ENCODE assay signal across 11 cellular contexts in the genomic region with DNA sequence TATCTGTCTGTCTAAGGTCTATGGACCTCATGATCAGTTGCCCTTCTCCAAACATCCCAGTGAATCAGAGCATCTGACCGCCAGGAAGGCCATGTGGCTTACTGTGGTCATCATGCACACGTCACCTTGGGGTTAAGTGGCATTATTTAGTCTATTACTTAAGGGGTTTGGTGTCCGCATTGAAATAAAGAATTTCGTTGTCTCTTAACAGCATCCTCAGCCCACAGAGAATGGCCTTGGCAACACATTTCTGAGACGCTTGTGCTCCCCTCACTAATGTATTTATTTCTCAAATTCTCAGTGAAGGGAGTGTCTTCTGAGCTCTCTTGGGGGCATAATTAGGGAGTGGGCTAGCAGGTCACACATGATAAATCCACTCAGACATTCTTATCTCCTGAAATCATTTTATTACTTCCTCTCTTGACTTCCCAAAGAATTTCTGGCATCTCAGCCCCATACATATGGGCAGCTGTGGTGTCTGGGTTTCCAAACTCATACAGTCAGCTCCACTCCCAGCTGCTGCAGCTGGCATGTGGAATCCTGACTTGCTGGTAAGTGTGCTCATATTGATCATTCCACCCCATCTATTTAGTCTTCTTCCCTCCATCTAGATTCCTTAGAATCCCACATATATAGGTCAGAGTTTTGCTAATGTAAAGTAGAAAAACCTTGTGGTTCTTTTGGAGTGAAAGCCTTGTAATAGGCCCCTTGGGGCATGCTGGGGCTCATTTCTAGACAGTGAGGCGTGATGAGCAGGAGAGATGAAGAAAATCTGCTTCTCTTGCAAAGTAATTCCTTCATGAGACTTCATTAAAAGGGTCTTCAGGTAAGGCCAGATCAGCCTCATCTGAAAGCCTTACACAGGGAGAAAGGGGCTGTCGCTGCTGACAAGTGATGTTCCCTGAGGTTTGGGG.
DNase-seq lines count a peak whose midpoint lies in the region; ATAC-seq, FAIRE-seq and TF ChIP-seq lines count a peak whose summit lies in the region.
"Had no signal": no experiment of that assay in that cellular context is flagged by ENCODE, and none has a peak within 500 bp of the region (broad histone marks: within the 10 kb centered on the region; RNA-seq: fewer than 3 reads in every experiment).

No MANE protein-coding gene starts in this region.

- no peak for TF ChIP-seq RAD21 in IMR-90 (IDR thresholded peaks at IDR 0.05; ENCODE audit: low read length)

- BruUV-seq in IMR-90 (replicated peaks; lab: Mats Ljungman, UMichigan) (no TSS peak), mammary epithelial cell (replicated peaks; lab: Mats Ljungman, UMichigan) (no TSS peak)

- POLR2A ChIA-PET in IMR-90 (lab: Charles Lee; ENCODE audit: unreplicated experiment) = interaction anchor here (1.0 kb wide), 1 partner anchor 819 kb away, joined by 4 read pairs; no protein-coding TSS in a partner anchor

- peak overlapping the region; percentile 91 for H4K91ac ChIP-seq in IMR-90 (ENCODE audit: insufficient read depth, low read depth, low read length)
- no peak overlapping the region for H4K91ac ChIP-seq in mesenchymal stem cell (ENCODE audit: low read length)

- dilution Hi-C loops in IMR-90 (cut with HindIII; ENCODE audit: low sequenced_read_pairs, unreplicated experiment) (no loop called here), mammary epithelial cell (cut with HindIII; ENCODE audit: low sequenced_read_pairs) (no loop called here)

- H3K9ac ChIP-seq in IMR-90 (ENCODE audit: low read depth, low read length) (peak overlapping the region; percentile 56; the same call in 1 of the 2 replicates), mammary epithelial cell (ENCODE audit: insufficient read depth, low read length) (no peak overlapping the region), mesenchymal stem cell (ENCODE audit: low read length) (peak overlapping the region; percentile 52), kidney (ENCODE audit: low read length in 2 of 2) (no peak overlapping the region)

- intact Hi-C loops in IMR-90 (cut with micrococcal nuclease) (loop anchor here (2.0 kb wide), 2 partner anchors 32 to 820 kb away; partner anchors contain the start of gene RCOR3), mammary epithelial cell (cut with micrococcal nuclease) (loop anchor here (10.0 kb wide), 2 partner anchors 816 to 1216 kb away; partner anchors contain the start of gene RCOR3), kidney (cut with DNase I) (no loop called here), lower leg skin (cut with DNase I; ENCODE audit: low total_unique reads) (no loop called here)

- H3K27me3 ChIP-seq in IMR-90 (ENCODE audit: control insufficient read depth, insufficient read depth, low read length) (no peaks in the 10 kb centered on the region), mammary epithelial cell (ENCODE audit: insufficient read depth, low read length) (no peaks in the 10 kb centered on the region), mesenchymal stem cell (ENCODE audit: control insufficient read depth in 1 of 2, insufficient read depth in 1 of 2, low read length in 2 of 2) (no peaks in the 10 kb centered on the region)
- H3K27me3 ChIP-seq: heart left ventricle had no signal

- DNase-seq in AG20443 (ENCODE audit: low spot score) (peak; percentile 83), IMR-90 (peak; percentile 98), mammary epithelial cell (peak; percentile 72), mesenchymal stem cell (peak; percentile 96), kidney (no peak), lower leg skin (ENCODE audit: low spot score in 2 of 2) (no peak), medulla oblongata (ENCODE audit: extremely low spot score) (no peak)
- DNase-seq in stimulated activated CD4-positive, alpha-beta T cell treated with anti-CD3 and anti-CD28 coated beads, Interleukin-4, amount 100 ng/mL, for 24 hours = no peak
- DNase-seq: Caco-2; heart left ventricle; stimulated activated naive CD8-positive, alpha-beta T cell treated with anti-CD3 and anti-CD28 coated beads, Interleukin-15, amount 100 ng/mL, for 72 hours had no signal

- no peaks in the 10 kb centered on the region for H3K9me3 ChIP-seq in IMR-90 (ENCODE audit: control insufficient read depth, insufficient read depth, low read length)
- no peaks in the 10 kb centered on the region for H3K9me3 ChIP-seq in mammary epithelial cell (replicated peaks; ENCODE audit: insufficient read depth, low read length)
- H3K9me3 ChIP-seq in mesenchymal stem cell (ENCODE audit: control insufficient read depth, low read length) = no peaks in the 10 kb centered on the region
- H3K9me3 ChIP-seq in kidney (ENCODE audit: control insufficient read depth in 1 of 2, low read length in 2 of 2) = no peaks in the 10 kb centered on the region
- H3K9me3 ChIP-seq: Caco-2 had no signal

- H3K4ac ChIP-seq in IMR-90 (ENCODE audit: low read depth, low read length) (peak overlapping the region; percentile 99), mesenchymal stem cell (ENCODE audit: low read depth in 1 of 2, low read length in 2 of 2) (no peak overlapping the region)

- no peak for FAIRE-seq in kidney (lab: Jason Lieb, UNC)

- peak overlapping the region; percentile 98 for H3K18ac ChIP-seq in IMR-90 (ENCODE audit: low read depth, low read length)
- H3K18ac ChIP-seq in mesenchymal stem cell (ENCODE audit: low read depth in 1 of 2, low read length in 2 of 2) = peak overlapping the region in 1 of 2 experiments; percentile 8

- ATAC-seq in IMR-90 (ENCODE audit: low read depth) = peak; percentile 89
- ATAC-seq: stimulated activated naive CD8-positive, alpha-beta T cell treated with anti-CD3 and anti-CD28 coated beads, Interleukin-15, amount 100 ng/mL, for 72 hours had no signal

- H3K79me2 ChIP-seq in mammary epithelial cell (ENCODE audit: insufficient read depth, low read length) = no peaks in the 10 kb centered on the region

- H2BK120ac ChIP-seq in IMR-90 (ENCODE audit: low read depth, low read length) (peak overlapping the region; percentile 99), mesenchymal stem cell (ENCODE audit: low read depth, low read length) (no peak overlapping the region)

- no peak for TF ChIP-seq POLR2A in IMR-90 (IDR thresholded peaks at IDR 0.05; ENCODE audit: low read depth, low read length)
- no peak for TF ChIP-seq POLR2A in lower leg skin (IDR thresholded peaks at IDR 0.05)

- in situ Hi-C loops in IMR-90 (cut with MboI; ENCODE audit: low sequenced_read_pairs) (no loop called here), mammary epithelial cell (cut with MboI; ENCODE audit: low sequenced_read_pairs in 2 of 2) (no loop called here)

- peak overlapping the region; percentile 89 for H2AK5ac ChIP-seq in IMR-90 (ENCODE audit: low read depth, low read length)
- H2AK5ac ChIP-seq in mesenchymal stem cell (ENCODE audit: low read length, severe bottlenecking) = peak overlapping the region; percentile 100

- H3K14ac ChIP-seq in IMR-90 (replicated peaks; ENCODE audit: low read depth, low read length) (peak overlapping the region; percentile 88), mesenchymal stem cell (ENCODE audit: low read length in 2 of 2) (no peak overlapping the region)

- peak overlapping the region; percentile 99 for H2BK20ac ChIP-seq in IMR-90 (ENCODE audit: low read depth, low read length)

- H2BK15ac ChIP-seq in IMR-90 (ENCODE audit: low read depth, low read length) = peak overlapping the region; percentile 100
- H2BK15ac ChIP-seq in mesenchymal stem cell (ENCODE audit: low read depth, poor library complexity, severe bottlenecking) = no peak overlapping the region

- peak overlapping the region; percentile 96 for H2BK5ac ChIP-seq in IMR-90 (ENCODE audit: low read depth, low read length, poor library complexity, severe bottlenecking)
- peak overlapping the region; percentile 99 for H2BK5ac ChIP-seq in mesenchymal stem cell (ENCODE audit: low read depth, low read length, poor library complexity, severe bottlenecking)

- H3K4me1 ChIP-seq in IMR-90 (ENCODE audit: control insufficient read depth, insufficient read depth, low read length) (peaks cover 20% of the 10 kb centered on the region), mammary epithelial cell (ENCODE audit: insufficient read depth, low read length) (peaks cover 23% of the 10 kb centered on the region), mesenchymal stem cell (ENCODE audit: control insufficient read depth, insufficient read depth, low read depth, low read length) (peaks cover 11% of the 10 kb centered on the region), kidney (ENCODE audit: control insufficient read depth in 1 of 2, insufficient read depth in 1 of 2, low read depth in 1 of 2, low read length in 2 of 2) (peaks cover 0 to 2% of the 10 kb centered on the region in 2 donors)
- H3K4me1 ChIP-seq: Caco-2 had no signal

- H3K36me3 ChIP-seq in IMR-90 (ENCODE audit: control insufficient read depth, insufficient read depth, low read length) (no peaks in the 10 kb centered on the region), mammary epithelial cell (ENCODE audit: insufficient read depth, low read length) (no peaks in the 10 kb centered on the region), mesenchymal stem cell (ENCODE audit: control insufficient read depth in 1 of 2, insufficient read depth in 2 of 2, low read depth in 1 of 2, low read length in 2 of 2) (no peaks in the 10 kb centered on the region), kidney (ENCODE audit: control insufficient read depth in 1 of 2, insufficient read depth in 2 of 2, low read length in 2 of 2) (no peaks in the 10 kb centered on the region)
- H3K36me3 ChIP-seq: heart left ventricle had no signal

- H3K9me1 ChIP-seq in IMR-90 (ENCODE audit: insufficient read depth, low read length) = peaks cover 14% of the 10 kb centered on the region

- peak overlapping the region; percentile 98 for H3K56ac ChIP-seq in IMR-90 (ENCODE audit: extremely low read depth, insufficient read depth, low read length)

- peak overlapping the region; percentile 89 for H4K5ac ChIP-seq in IMR-90 (ENCODE audit: low read depth, low read length)

- H3K79me1 ChIP-seq in IMR-90 (ENCODE audit: low read depth in 1 of 2, low read length in 2 of 2) = peaks cover 0 to 8% of the 10 kb centered on the region in 2 experiments; a peak in 2 of 4 replicates
- peaks cover 8% of the 10 kb centered on the region for H3K79me1 ChIP-seq in mesenchymal stem cell (replicated peaks; ENCODE audit: low read length, poor library complexity, severe bottlenecking)

- H2BK12ac ChIP-seq in mesenchymal stem cell (ENCODE audit: low read length in 2 of 2) = no peak overlapping the region

- no peak overlapping the region for H2AK9ac ChIP-seq in IMR-90 (replicated peaks; ENCODE audit: low read depth, low read length, poor library complexity)

- H2AFZ ChIP-seq in IMR-90 (replicated peaks; ENCODE audit: low read length, poor library complexity) = no peak overlapping the region
- H2AFZ ChIP-seq in mammary epithelial cell (ENCODE audit: low read depth, low read length) = peak overlapping the region; percentile 8
- H2AFZ ChIP-seq in mesenchymal stem cell (ENCODE audit: low read depth, low read length) = no peak overlapping the region

- peak overlapping the region; percentile 93 for H3K27ac ChIP-seq in IMR-90 (ENCODE audit: insufficient read depth, low read length)
- peak overlapping the region; percentile 19 for H3K27ac ChIP-seq in mammary epithelial cell (ENCODE audit: insufficient read depth, low read depth, low read length)
- H3K27ac ChIP-seq in mesenchymal stem cell (ENCODE audit: low read length, poor library complexity, severe bottlenecking) = peak overlapping the region; percentile 100
- no peak overlapping the region for H3K27ac ChIP-seq in kidney (ENCODE audit: low read depth in 2 of 2, low read length in 2 of 2)
- H3K27ac ChIP-seq: heart left ventricle had no signal

- H4K20me1 ChIP-seq in IMR-90 (ENCODE audit: insufficient read depth, low read length) = no peaks in the 10 kb centered on the region
- H4K20me1 ChIP-seq in mammary epithelial cell (ENCODE audit: insufficient read depth, low read length) = no peaks in the 10 kb centered on the region

- peak overlapping the region; percentile 93 to 95 for H4K8ac ChIP-seq in IMR-90 (ENCODE audit: low read depth in 2 of 2, low read length in 2 of 2)
- no peak overlapping the region for H4K8ac ChIP-seq in mesenchymal stem cell (ENCODE audit: low read length)

- CTCF ChIA-PET in IMR-90 (lab: Yijun Ruan, JAX) = interaction anchor here (0.6 to 2.2 kb wide), 4 partner anchors 9 to 695 kb away, joined by 3 to 9 read pairs (median 4); partner anchors contain the start of gene KCNH1
- CTCF ChIA-PET in mammary epithelial cell (lab: Charles Lee; ENCODE audit: low non-redundant PET) = interaction anchor here (0.6 kb wide), 1 partner anchor 148 kb away, joined by 3 read pairs; no protein-coding TSS in a partner anchor

- H3K4me2 ChIP-seq in IMR-90 (ENCODE audit: low read depth, low read length) (peak overlapping the region; percentile 60), mammary epithelial cell (ENCODE audit: insufficient read depth, low read depth, low read length) (peak overlapping the region; percentile 10), mesenchymal stem cell (ENCODE audit: low read length, poor library complexity, severe bottlenecking) (no peak overlapping the region)

- WGBS in IMR-90 (ENCODE audit: extremely low coverage in 2 of 2, insufficient read length in 1 of 2), 2 experiments = 80% methylated on average over 1 of the region's 7 CpGs; no CpG with 5 or more reads in 1 of the 2 experiments
- 44% methylated on average over 7 of the region's 7 CpGs for WGBS in mammary epithelial cell (ENCODE audit: low coverage, missing lambda C conversion rate)
- WGBS in mesenchymal stem cell = 15% methylated on average over 6 of the region's 7 CpGs
- 69 to 72% methylated on average over 7 of the region's 7 CpGs for WGBS in lower leg skin, 2 donors

- H3K23ac ChIP-seq in IMR-90 (ENCODE audit: low read depth, low read length) (peak overlapping the region; percentile 97), mesenchymal stem cell (ENCODE audit: low read length in 2 of 2) (no peak overlapping the region)

- H3K4me3 ChIP-seq in IMR-90 (ENCODE audit: insufficient read depth, low read depth, low read length) = no peak overlapping the region
- no peak overlapping the region for H3K4me3 ChIP-seq in mammary epithelial cell (replicated peaks in 1 of 3; ENCODE audit: insufficient read depth in 1 of 3, low read depth in 2 of 3, low read length in 3 of 3)
- no peak overlapping the region for H3K4me3 ChIP-seq in mesenchymal stem cell (ENCODE audit: insufficient read depth in 1 of 2, low read depth in 1 of 2, low read length in 2 of 2)
- no peak overlapping the region for H3K4me3 ChIP-seq in kidney (ENCODE audit: low read length in 2 of 2)
- H3K4me3 ChIP-seq in lower leg skin (ENCODE audit: low read depth, poor library complexity, severe bottlenecking) = no peak overlapping the region
- H3K4me3 ChIP-seq: heart left ventricle had no signal

- TF ChIP-seq CTCF in IMR-90 (conservative IDR thresholded peaks at IDR 0.05; ENCODE audit: low read depth, low read length) = no peak
- TF ChIP-seq CTCF in mammary epithelial cell (conservative IDR thresholded peaks at IDR 0.05 in 1 of 2, IDR thresholded peaks at IDR 0.05 in 1 of 2; ENCODE audit: extremely low read depth in 1 of 2, insufficient read depth in 1 of 2, low read depth in 1 of 2, low read length in 2 of 2) = no peak
- no peak for TF ChIP-seq CTCF in kidney (IDR thresholded peaks at IDR 0.05; ENCODE audit: borderline replicate concordance, extremely low read depth, insufficient read depth)
- TF ChIP-seq CTCF in lower leg skin (IDR thresholded peaks at IDR 0.05) = no peak

Comparison
In these comparisons a context has a peak if more than half of its experiments do, and no peak if none do; other contexts are left out.
1. DNase-seq: peak in AG20443 (single experiment), IMR-90 (single experiment), mammary epithelial cell (single experiment) and mesenchymal stem cell (single experiment); none in kidney (single experiment), lower leg skin (0 of 2), medulla oblongata (single experiment) and stimulated activated CD4-positive, alpha-beta T cell treated with anti-CD3 and anti-CD28 coated beads, Interleukin-4, amount 100 ng/mL, for 24 hours (single experiment).
2. H3K27ac ChIP-seq: peak in IMR-90 (single experiment), mammary epithelial cell (single experiment) and mesenchymal stem cell (single experiment); none in kidney (0 of 2).
3. H3K9ac ChIP-seq: peak in IMR-90 (single experiment) and mesenchymal stem cell (single experiment); none in mammary epithelial cell (single experiment) and kidney (0 of 2).
4. intact Hi-C loops: an anchor here in IMR-90 (2.0 kb wide) and mammary epithelial cell (10.0 kb wide); none called in kidney and lower leg skin.